11 cellular contexts compared by ENCODE assay signal in genomic region chr16:24800586-24800985, GRCh38. TPM values are rescaled to one million over a fixed set of nuclear protein-coding genes. Genes with fewer than 3 reads are reported as not detected.
DNase-seq lines count a peak whose midpoint lies in the region; ATAC-seq, FAIRE-seq and TF ChIP-seq lines count a peak whose summit lies in the region.
"Had no signal": no experiment of that assay in that cellular context is flagged by ENCODE, and none has a peak within 500 bp of the region (broad histone marks: within the 10 kb centered on the region; RNA-seq: fewer than 3 reads in every experiment).

No MANE protein-coding gene starts in this region.

- no peak for TF ChIP-seq POLR2A in A549 (IDR thresholded peaks at IDR 0.05; ENCODE audit: low read length)
- TF ChIP-seq POLR2A in transverse colon (IDR thresholded peaks at IDR 0.05), result no peak

- H3K9ac ChIP-seq in GM23248, result no peak overlapping the region

- no peaks in the 10 kb centered on the region for H3K9me2 ChIP-seq in GM23248 (ENCODE audit: insufficient read depth)

- peaks cover 29% of the 10 kb centered on the region for H3K79me2 ChIP-seq in GM23248 (ENCODE audit: insufficient read depth)

- H3K27me3 ChIP-seq in GM23248 (replicated peaks; ENCODE audit: insufficient read depth) (no peaks in the 10 kb centered on the region), transverse colon (no peaks in the 10 kb centered on the region)

- DNase-seq in A549 (ENCODE audit: low read depth in 1 of 2, low spot score in 1 of 2), result peak; percentile 32 to 75
- peak; percentile 62 for DNase-seq in GM23248
- peak; percentile 4 for DNase-seq in SW480 (ENCODE audit: low spot score)
- peak; percentile 36 for DNase-seq in fibroblast of villous mesenchyme (ENCODE audit: low read depth)
- no peak for DNase-seq in activated effector memory CD4-positive, alpha-beta T cell treated with Interleukin-2 at 50 U/mL for 16 hours
- no peak for DNase-seq in NCI-H1092 treated with DMSO at 0.1 percent for 48 hours (lab: John Stamatoyannopoulos, UW)
- no peak for DNase-seq in transverse colon
- DNase-seq: stimulated activated CD4-positive, alpha-beta T cell treated with anti-CD3 and anti-CD28 coated beads, Interleukin-1b, Interleukin-23, amount 100 ng/mL, for 48 hours; T-helper 1 cell had no signal

- 69% methylated on average over 4 of the region's 4 CpGs for WGBS in A549 (ENCODE audit: missing lambda C conversion rate)
- WGBS in GM23248 (ENCODE audit: low coverage in 1 of 2, low lambda C conversion rate in 2 of 2, missing lambda C conversion rate in 2 of 2), 2 experiments, result 77 to 84% methylated on average over 4 of the region's 4 CpGs
- WGBS in transverse colon (ENCODE audit: low coverage in 1 of 2), 2 donors, result 85% methylated on average over 4 of the region's 4 CpGs; no CpG with 5 or more reads in 1 of the 2 donors

- H4K20me1 ChIP-seq in GM23248 (ENCODE audit: insufficient read depth), result no peaks in the 10 kb centered on the region

- TF ChIP-seq EP300 in A549 (IDR thresholded peaks at IDR 0.05) (no peak), transverse colon (IDR thresholded peaks at IDR 0.05; ENCODE audit: low read depth) (no peak)

- 0 out of 6 replicates have a peak overlapping the region, but pooled peaks of 1 of the 2 experiments have one; percentile 4 for H3K27ac ChIP-seq in A549
- peak overlapping the region; percentile 35; the same call in 1 of the 2 replicates for H3K27ac ChIP-seq in GM23248
- no peak overlapping the region for H3K27ac ChIP-seq in transverse colon

- in situ Hi-C loops in GM23248 (cut with MboI) (no loop called here), transverse colon (cut with MboI; ENCODE audit: low pct_ligation_motif_present in 1 of 4, low pct_unique_long_range_greater_than_20kb in 1 of 4, low sequenced_read_pairs in 3 of 4) (loop anchor here in 1 of 4 donors (25.0 kb wide), 1 partner anchor 238 kb away; no protein-coding TSS in a partner anchor)

- intact Hi-C loops in transverse colon (cut with DNase I; ENCODE audit: low total_unique reads), result no loop called here

- peak; percentile 73 to 76 for TF ChIP-seq RAD21 in A549 (conservative IDR thresholded peaks at IDR 0.05 in 1 of 2, IDR thresholded peaks at IDR 0.05 in 1 of 2)

- peaks cover 9% of the 10 kb centered on the region; the same call in 1 of the 2 replicates for H3F3A ChIP-seq in GM23248 (ENCODE audit: insufficient read depth)

- H3K9me3 ChIP-seq in A549 (no peaks in the 10 kb centered on the region), GM23248 (ENCODE audit: low read depth) (no peaks in the 10 kb centered on the region), transverse colon (no peaks in the 10 kb centered on the region)

- ATAC-seq in A549 (peak; percentile 80 to 86), HG03520 (IDR thresholded peaks at IDR 0.05; ENCODE audit: unreplicated experiment) (no peak)

- peak; percentile 61 for TF ChIP-seq CTCF in A549 (IDR thresholded peaks at IDR 0.05)
- TF ChIP-seq CTCF in fibroblast of villous mesenchyme (IDR thresholded peaks at IDR 0.05; ENCODE audit: insufficient read depth, low read depth, low read length), result peak; percentile 28
- TF ChIP-seq CTCF in transverse colon (IDR thresholded peaks at IDR 0.05), result no peak

- CTCF ChIA-PET in A549 (lab: Yijun Ruan, JAX), result interaction anchor here (0.7 to 2.5 kb wide), 29 partner anchors 11 to 285 kb away, joined by 3 to 12 read pairs (median 3); no protein-coding TSS in a partner anchor

- POLR2A ChIA-PET in A549 (lab: Yijun Ruan, JAX), result no interaction called here

- no peak for FAIRE-seq in A549 (lab: Jason Lieb, UNC)

- H3K4me1 ChIP-seq in A549, result no peaks in the 10 kb centered on the region
- H3K4me1 ChIP-seq in GM23248 (ENCODE audit: insufficient read depth), result no peaks in the 10 kb centered on the region
- no peaks in the 10 kb centered on the region for H3K4me1 ChIP-seq in transverse colon

- no peak overlapping the region for H2AFZ ChIP-seq in GM23248

- H3K4me3 ChIP-seq in A549 (no peak overlapping the region), GM23248 (no peak overlapping the region), fibroblast of villous mesenchyme (ENCODE audit: low read depth, low read length) (no peak overlapping the region), transverse colon (no peak overlapping the region)

- H3K36me3 ChIP-seq in GM23248 (ENCODE audit: low read depth), result peaks cover 84% of the 10 kb centered on the region
- peaks cover 0 to 83% (median 36%) of the 10 kb centered on the region in 4 donors for H3K36me3 ChIP-seq in transverse colon

- no peak overlapping the region for H3K4me2 ChIP-seq in A549
- H3K4me2 ChIP-seq in GM23248 (ENCODE audit: unreplicated experiment), result no peak overlapping the region

TF ChIP-seq in A549, 52 proteins besides CTCF, POLR2A, EP300 and RAD21:
- TF ChIP-seq, protein P1, sequence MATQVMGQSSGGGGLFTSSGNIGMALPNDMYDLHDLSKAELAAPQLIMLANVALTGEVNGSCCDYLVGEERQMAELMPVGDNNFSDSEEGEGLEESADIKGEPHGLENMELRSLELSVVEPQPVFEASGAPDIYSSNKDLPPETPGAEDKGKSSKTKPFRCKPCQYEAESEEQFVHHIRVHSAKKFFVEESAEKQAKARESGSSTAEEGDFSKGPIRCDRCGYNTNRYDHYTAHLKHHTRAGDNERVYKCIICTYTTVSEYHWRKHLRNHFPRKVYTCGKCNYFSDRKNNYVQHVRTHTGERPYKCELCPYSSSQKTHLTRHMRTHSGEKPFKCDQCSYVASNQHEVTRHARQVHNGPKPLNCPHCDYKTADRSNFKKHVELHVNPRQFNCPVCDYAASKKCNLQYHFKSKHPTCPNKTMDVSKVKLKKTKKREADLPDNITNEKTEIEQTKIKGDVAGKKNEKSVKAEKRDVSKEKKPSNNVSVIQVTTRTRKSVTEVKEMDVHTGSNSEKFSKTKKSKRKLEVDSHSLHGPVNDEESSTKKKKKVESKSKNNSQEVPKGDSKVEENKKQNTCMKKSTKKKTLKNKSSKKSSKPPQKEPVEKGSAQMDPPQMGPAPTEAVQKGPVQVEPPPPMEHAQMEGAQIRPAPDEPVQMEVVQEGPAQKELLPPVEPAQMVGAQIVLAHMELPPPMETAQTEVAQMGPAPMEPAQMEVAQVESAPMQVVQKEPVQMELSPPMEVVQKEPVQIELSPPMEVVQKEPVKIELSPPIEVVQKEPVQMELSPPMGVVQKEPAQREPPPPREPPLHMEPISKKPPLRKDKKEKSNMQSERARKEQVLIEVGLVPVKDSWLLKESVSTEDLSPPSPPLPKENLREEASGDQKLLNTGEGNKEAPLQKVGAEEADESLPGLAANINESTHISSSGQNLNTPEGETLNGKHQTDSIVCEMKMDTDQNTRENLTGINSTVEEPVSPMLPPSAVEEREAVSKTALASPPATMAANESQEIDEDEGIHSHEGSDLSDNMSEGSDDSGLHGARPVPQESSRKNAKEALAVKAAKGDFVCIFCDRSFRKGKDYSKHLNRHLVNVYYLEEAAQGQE (IDR thresholded peaks at IDR 0.05), result no peak
- peak; percentile 56 for TF ChIP-seq SMC3 (IDR thresholded peaks at IDR 0.05)

RNA-seq across cellular contexts. Expression of gene SLC5A11, which starts 45.2 kb away (rescaled TPM):
- polyA plus RNA-seq in A549 (2011; rRNA removed), result 0.43 and 1.3 TPM in 2 replicates
- polyA plus RNA-seq in A549 (2012; cell fraction: cytosol; rRNA removed), result 0.24 and 0.58 TPM in 2 replicates
- 1.2 and 1.8 TPM in 2 replicates for polyA plus RNA-seq in A549 (2012; cell fraction: nucleus; rRNA removed)
- polyA plus RNA-seq in A549 (2017; fragmentation: RNase III; extraction: RNeasy Plus Mini Kit Qiagen cat#74134 plus additional on column Dnase treatment), result 0.30 to 0.40 TPM (median 0.38 TPM) in 3 replicates
- polyA minus RNA-seq in A549 (2011; rRNA and poly(A)+ RNA removed), result 1.9 and 2.6 TPM in 2 replicates
- not detected in 2 replicates for total RNA-seq in GM23248 (2014; rRNA removed; shearing (Covaris generic))
- polyA plus RNA-seq in GM23248 (2016; fragmentation: Nextera tagmentation; extraction: Ambion mirVana), result not detected in 2 replicates
- total RNA-seq in fibroblast of villous mesenchyme, result under 0.01 TPM in 1 of 2 replicates, not detected in the other
- 1 to 10 TPM in 1 of 4 donors, not detected in 3; 6.8 TPM for total RNA-seq in transverse colon
- total RNA-seq: urinary bladder had no signal

Comparison
In these comparisons a context has a peak if more than half of its experiments do, and no peak if none do; other contexts are left out.
1. DNase-seq: peak in A549 (2 of 2), GM23248 (single experiment), SW480 (single experiment) and fibroblast of villous mesenchyme (single experiment); none in activated effector memory CD4-positive, alpha-beta T cell treated with Interleukin-2 at 50 U/mL for 16 hours (single experiment), NCI-H1092 treated with DMSO at 0.1 percent for 48 hours (single experiment) and transverse colon (single experiment).
2. CTCF ChIP-seq: peak in A549 (single experiment) and fibroblast of villous mesenchyme (single experiment); none in transverse colon (0 of 5).